Comparison of ENCODE assay signal across 27 cellular contexts in the genomic region with DNA sequence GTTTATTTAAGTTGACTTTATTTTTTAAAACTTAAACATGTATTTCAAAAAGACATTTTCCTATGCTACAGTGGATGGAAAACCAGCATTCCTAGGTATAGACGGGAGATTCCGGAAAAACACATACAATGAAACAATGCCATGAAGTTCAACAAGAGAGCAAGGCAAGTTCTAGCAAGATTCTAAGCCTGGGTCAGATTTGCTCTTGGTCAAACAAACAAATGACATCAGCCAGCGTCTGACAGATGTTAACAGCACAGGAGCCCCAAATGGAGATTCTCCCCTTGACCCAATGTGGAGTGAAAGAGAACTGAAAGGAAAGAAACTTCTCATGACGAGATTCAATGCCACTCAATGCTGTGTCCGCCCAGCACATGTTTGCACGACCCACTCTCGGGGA.
"Had no signal": no experiment of that assay in that cellular context is flagged by ENCODE, and none has a peak within 500 bp of the region (broad histone marks: within the 10 kb centered on the region; RNA-seq: fewer than 3 reads in every experiment).

No MANE protein-coding gene starts in this region.

- H3K36me3 ChIP-seq: gastrocnemius medialis, pancreas, right atrium auricular region, suprapubic skin, WERI-Rb-1 had no signal

- FAIRE-seq: kidney, pancreas, TTC549, urothelium cell line had no signal

- H3K27ac ChIP-seq: ascending aorta, gastrocnemius medialis, pancreas, right atrium auricular region, suprapubic skin, WERI-Rb-1 had no signal

- DNase-seq: activated CD4-positive, alpha-beta T cell treated with anti-CD3 and anti-CD28 coated beads for 48 hours; activated CD4-positive, alpha-beta T cell treated with anti-CD3 and anti-CD28 coated beads, Interleukin-2, amount 50 U/mL, for 48 hours; activated CD8-positive, alpha-beta memory T cell treated with anti-CD3 and anti-CD28 coated beads for 24 hours; activated effector memory CD4-positive, alpha-beta T cell treated with Interleukin-2 at 50 U/mL for 16 hours; activated naive CD4-positive, alpha-beta T cell treated with anti-CD3 and anti-CD28 coated beads, Interleukin-2, amount 10 ng/mL, durations not matched to agents 7 days and 5 days; activated naive CD8-positive, alpha-beta T cell treated with anti-CD3 and anti-CD28 coated beads, Interleukin-2, amount 10 ng/mL, durations not matched to agents 7 days and 5 days; cortex of kidney; effector memory CD8-positive, alpha-beta T cell; gastrocnemius medialis; glutamatergic neuron; kidney; left colon; midbrain; naive thymus-derived CD4-positive, alpha-beta T cell; nucleus accumbens; stimulated activated CD4-positive, alpha-beta T cell treated with anti-CD3 and anti-CD28 coated beads, Interleukin-2, amount 100 ng/mL, for 24 hours; stimulated activated naive B cell treated with anti-CD40 and anti-IgM and Interleukin-4, amounts not matched to agents 10 μg/mL and 1 μg/mL and 100 μg/mL, for 72 hours; T-helper 9 cell; tibial artery; WERI-Rb-1 had no signal

- H3K27me3 ChIP-seq: ascending aorta, gastrocnemius medialis, pancreas, right atrium auricular region, suprapubic skin, tibial artery had no signal

- H3K9me3 ChIP-seq: ascending aorta, gastrocnemius medialis, pancreas, right atrium auricular region, suprapubic skin, tibial artery had no signal

- H3K4me3 ChIP-seq: ascending aorta, gastrocnemius medialis, pancreas, right atrium auricular region, smooth muscle cell, suprapubic skin, tibial artery had no signal
